ENCODE assay signal across 8 cellular contexts in the genomic region with DNA sequence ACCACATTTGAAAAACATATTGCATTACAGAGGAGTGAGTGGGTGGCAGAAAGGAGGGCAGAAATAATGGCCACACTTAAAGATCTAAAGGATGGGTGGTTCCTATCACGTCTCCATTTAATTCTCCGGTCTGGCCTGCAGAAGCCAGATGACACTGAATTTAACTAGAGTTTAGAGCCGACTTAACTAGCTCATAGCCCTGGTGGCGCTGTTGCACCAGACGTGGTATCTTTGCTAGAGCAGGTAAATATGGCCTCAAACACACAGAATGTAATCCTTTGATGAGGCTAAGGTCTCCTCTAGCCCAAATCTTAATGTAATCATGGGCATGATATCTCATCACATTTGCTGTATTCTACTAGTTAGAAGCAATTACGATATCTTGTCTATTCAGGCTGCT. TPM values are rescaled to one million over a fixed set of nuclear protein-coding genes. Genes with fewer than 3 reads are reported as not detected.
A peak's percentile ranks its signal among the peaks of the same experiment; 100 is the strongest.
DNase-seq lines count a peak whose midpoint lies in the region; ATAC-seq and TF ChIP-seq lines count a peak whose summit lies in the region.

No MANE protein-coding gene starts in this region.

- WGBS in mesendoderm (ENCODE audit: extremely low coverage, insufficient coverage, low lambda C conversion rate), result no CpG with 5 or more reads among the region's 6 CpGs

- TF ChIP-seq CTCF in breast epithelium (IDR thresholded peaks at IDR 0.05), result peak in 2 of 3 donors; percentile 19 to 23

- no peaks in the 10 kb centered on the region for H3K9me3 ChIP-seq in SJCRH30 (replicated peaks)
- no peaks in the 10 kb centered on the region for H3K9me3 ChIP-seq in breast epithelium

- H3K79me1 ChIP-seq in mesendoderm (ENCODE audit: low read length), result no peaks in the 10 kb centered on the region

- H2BK15ac ChIP-seq in mesendoderm (replicated peaks; ENCODE audit: low read depth), result no peak overlapping the region

- H3K4me3 ChIP-seq in SJCRH30, result no peak overlapping the region
- no peak overlapping the region for H3K4me3 ChIP-seq in breast epithelium
- no peak overlapping the region for H3K4me3 ChIP-seq in mesendoderm (ENCODE audit: low read length)

- peak overlapping the region; percentile 80 for H3K56ac ChIP-seq in mesendoderm (ENCODE audit: low read length)

- H4K5ac ChIP-seq in mesendoderm (ENCODE audit: low read length), result no peak overlapping the region

- peak overlapping the region; percentile 100 for H2BK120ac ChIP-seq in mesendoderm (ENCODE audit: low read depth, low read length)

- no peak overlapping the region for H4K8ac ChIP-seq in mesendoderm (ENCODE audit: low read depth, low read length)

- H3K36me3 ChIP-seq in SJCRH30, result no peaks in the 10 kb centered on the region
- H3K36me3 ChIP-seq in breast epithelium, result no peaks in the 10 kb centered on the region
- H3K36me3 ChIP-seq in mesendoderm (ENCODE audit: control insufficient read depth, insufficient read depth, low read length), result no peaks in the 10 kb centered on the region

- no peak for TF ChIP-seq POLR2A in breast epithelium (IDR thresholded peaks at IDR 0.05)

- peaks cover 5% of the 10 kb centered on the region; the same call in 1 of the 2 replicates for H3K27me3 ChIP-seq in SJCRH30
- no peaks in the 10 kb centered on the region for H3K27me3 ChIP-seq in breast epithelium
- no peaks in the 10 kb centered on the region for H3K27me3 ChIP-seq in mesendoderm (ENCODE audit: insufficient read depth, low read length, poor library complexity)

- H3K23ac ChIP-seq in mesendoderm (ENCODE audit: low read length), result no peak overlapping the region

- intact Hi-C loops in breast epithelium (cut with DNase I; ENCODE audit: low total_unique reads), result no loop called here

- no peaks in the 10 kb centered on the region for H3K79me2 ChIP-seq in mesendoderm (ENCODE audit: control insufficient read depth, insufficient read depth, low read length)

- H3K4me1 ChIP-seq in SJCRH30 (no peaks in the 10 kb centered on the region), breast epithelium (no peaks in the 10 kb centered on the region), mesendoderm (ENCODE audit: control insufficient read depth, low read depth, low read length) (peaks cover 10% of the 10 kb centered on the region)

- ATAC-seq in GM18861 (IDR thresholded peaks at IDR 0.05; ENCODE audit: unreplicated experiment) (no peak), GM19351 (IDR thresholded peaks at IDR 0.05; ENCODE audit: unreplicated experiment) (no peak)

- H3K18ac ChIP-seq in mesendoderm (ENCODE audit: low read length), result peak overlapping the region; percentile 98

- H3K27ac ChIP-seq in SJCRH30, result no peak overlapping the region
- H3K27ac ChIP-seq in breast epithelium, result no peak overlapping the region
- H3K27ac ChIP-seq in mesendoderm (ENCODE audit: low read depth, low read length), result peak overlapping the region; percentile 88

- H3K4ac ChIP-seq in mesendoderm (ENCODE audit: low read depth, low read length), result peak overlapping the region; percentile 100

- peak overlapping the region; percentile 94 for H2BK5ac ChIP-seq in mesendoderm (ENCODE audit: low read length)

- DNase-seq in ELR (ENCODE audit: low read depth) (peak; percentile 75), LoVo (ENCODE audit: low spot score) (peak; percentile 60), SJCRH30 (peak; percentile 23 to 58), breast epithelium (ENCODE audit: low spot score in 2 of 2) (no peak), mesendoderm (peak; percentile 95), T1000 (lab: John Stamatoyannopoulos, UW) (no peak)

- no peak overlapping the region for H3K9ac ChIP-seq in mesendoderm (ENCODE audit: low read length)

- no peak overlapping the region for H3K4me2 ChIP-seq in mesendoderm (ENCODE audit: low read length)

- H2AK5ac ChIP-seq in mesendoderm (ENCODE audit: low read length), result no peak overlapping the region

RNA-seq across cellular contexts. Expression of a gene that starts 51.5 kb away (rescaled TPM):
- not detected in 2 replicates for total RNA-seq in SJCRH30 (2014; rRNA removed; shearing (Covaris generic))
- 1 to 10 TPM in 2 of 3 donors, under 1 TPM in 1; 0.64 to 5.7 (median 1.3) TPM for total RNA-seq in breast epithelium
- polyA plus RNA-seq in mesendoderm (2013, experiment 1 of 2), result 1,656 TPM
- 1,755 TPM for polyA plus RNA-seq in mesendoderm (2013, experiment 2 of 2)

Comparison
In these comparisons a context has a peak if more than half of its experiments do, and no peak if none do; other contexts are left out.
1. DNase-seq: peak in ELR (single experiment), LoVo (single experiment), SJCRH30 (2 of 2) and mesendoderm (single experiment); none in breast epithelium (0 of 2) and T1000 (single experiment).